In the genomic region with DNA sequence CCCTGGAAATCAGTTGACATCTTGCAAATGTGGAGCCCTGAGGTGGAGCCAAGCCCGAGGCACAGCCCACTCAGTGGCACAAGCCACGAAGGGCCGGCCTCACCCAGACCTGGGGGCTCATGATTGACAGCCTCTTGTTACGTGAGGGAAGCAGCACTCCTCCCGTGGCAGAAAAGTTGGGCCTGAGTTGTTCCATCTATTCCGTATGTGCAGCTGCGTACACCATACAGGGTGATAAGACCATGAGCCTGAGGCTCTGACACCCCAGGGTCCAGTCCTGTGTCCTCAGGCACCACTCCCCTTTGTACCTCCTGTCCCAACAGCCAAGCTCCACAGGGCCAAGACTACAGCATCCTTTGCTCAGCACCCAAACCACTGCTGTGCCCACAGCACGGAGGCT, we compare ENCODE assay signal across 31 cellular contexts. TPM values are rescaled to one million over a fixed set of nuclear protein-coding genes. Genes with fewer than 3 reads are reported as not detected.
"Had no signal": no experiment of that assay in that cellular context is flagged by ENCODE, and none has a peak within 500 bp of the region (broad histone marks: within the 10 kb centered on the region; RNA-seq: fewer than 3 reads in every experiment).

No MANE protein-coding gene starts in this region.

- ATAC-seq: effector memory CD8-positive, alpha-beta T cell; gastrocnemius medialis; left cardiac atrium; naive thymus-derived CD4-positive, alpha-beta T cell; T-helper 17 cell had no signal

- H3K4me3 Mint-ChIP-seq: activated naive CD4-positive, alpha-beta T cell treated with anti-CD3 and anti-CD28 coated beads, Interleukin-2, amount 10 ng/mL, durations not matched to agents 7 days and 5 days; activated naive CD8-positive, alpha-beta T cell treated with anti-CD3 and anti-CD28 coated beads, Interleukin-2, amount 10 ng/mL, durations not matched to agents 7 days and 5 days; brain; effector memory CD8-positive, alpha-beta T cell; mesothelial cell of epicardium; naive thymus-derived CD4-positive, alpha-beta T cell; neural crest cell; T-helper 17 cell; WTC11 had no signal

- H3K36me3 ChIP-seq: ascending aorta, cardiac muscle cell, gastrocnemius medialis, suprapubic skin, tibial artery had no signal

- H3K27ac Mint-ChIP-seq: activated naive CD4-positive, alpha-beta T cell treated with anti-CD3 and anti-CD28 coated beads, Interleukin-2, amount 10 ng/mL, durations not matched to agents 7 days and 5 days; activated naive CD8-positive, alpha-beta T cell treated with anti-CD3 and anti-CD28 coated beads, Interleukin-2, amount 10 ng/mL, durations not matched to agents 7 days and 5 days; brain; effector memory CD8-positive, alpha-beta T cell; mesothelial cell of epicardium; naive thymus-derived CD4-positive, alpha-beta T cell; T-helper 17 cell; WTC11 had no signal

- H3K27me3 ChIP-seq: ascending aorta, cardiac muscle cell, gastrocnemius medialis, suprapubic skin had no signal

- H3K27ac ChIP-seq: ascending aorta, cardiac muscle cell, coronary artery, dorsolateral prefrontal cortex, gastrocnemius medialis, suprapubic skin, tibial artery had no signal

- H3K4me1 Mint-ChIP-seq: activated naive CD4-positive, alpha-beta T cell treated with anti-CD3 and anti-CD28 coated beads, Interleukin-2, amount 10 ng/mL, durations not matched to agents 7 days and 5 days; brain; mesothelial cell of epicardium; neural crest cell; WTC11 had no signal

- H3K4me3 ChIP-seq: ascending aorta, cardiac muscle cell, coronary artery, dorsolateral prefrontal cortex, gastrocnemius medialis, suprapubic skin, tibial artery had no signal

- H3K27me3 Mint-ChIP-seq: activated naive CD8-positive, alpha-beta T cell treated with anti-CD3 and anti-CD28 coated beads, Interleukin-2, amount 10 ng/mL, durations not matched to agents 7 days and 5 days; brain; effector memory CD8-positive, alpha-beta T cell; naive thymus-derived CD4-positive, alpha-beta T cell; T-helper 17 cell had no signal

- H3K9me3 Mint-ChIP-seq: activated naive CD4-positive, alpha-beta T cell treated with anti-CD3 and anti-CD28 coated beads, Interleukin-2, amount 10 ng/mL, durations not matched to agents 7 days and 5 days; activated naive CD8-positive, alpha-beta T cell treated with anti-CD3 and anti-CD28 coated beads, Interleukin-2, amount 10 ng/mL, durations not matched to agents 7 days and 5 days; brain; effector memory CD8-positive, alpha-beta T cell; mesothelial cell of epicardium; neural crest cell; WTC11 had no signal

- DNase-seq: activated CD8-positive, alpha-beta memory T cell treated with anti-CD3 and anti-CD28 coated beads for 24 hours; activated gamma-delta T cell; activated naive CD4-positive, alpha-beta T cell treated with anti-CD3 and anti-CD28 coated beads, Interleukin-2, amount 10 ng/mL, durations not matched to agents 7 days and 5 days; activated naive CD8-positive, alpha-beta T cell treated with anti-CD3 and anti-CD28 coated beads, Interleukin-2, amount 10 ng/mL, durations not matched to agents 7 days and 5 days; activated T-cell treated with anti-CD3 and anti-CD28 coated beads, Interleukin-2, amount 50 U/mL, for 1 hour; dorsolateral prefrontal cortex; effector memory CD8-positive, alpha-beta T cell; erythroblast; gastrocnemius medialis; glutamatergic neuron; left cardiac atrium; naive thymus-derived CD4-positive, alpha-beta T cell; stimulated activated CD4-positive, alpha-beta T cell treated with anti-CD3 and anti-CD28 coated beads, Interleukin-15, amount 100 ng/mL, for 24 hours; stimulated activated CD4-positive, alpha-beta T cell treated with anti-CD3 and anti-CD28 coated beads, Interleukin-2, amount 100 ng/mL, for 24 hours; stimulated activated naive CD4-positive, alpha-beta T cell; T-helper 17 cell; T1000; tibial artery had no signal

- H3K9me3 ChIP-seq: ascending aorta, gastrocnemius medialis, suprapubic skin, tibial artery had no signal

- H3K4me1 ChIP-seq: ascending aorta, gastrocnemius medialis, suprapubic skin, tibial artery had no signal

- H3K36me3 Mint-ChIP-seq: activated naive CD4-positive, alpha-beta T cell treated with anti-CD3 and anti-CD28 coated beads, Interleukin-2, amount 10 ng/mL, durations not matched to agents 7 days and 5 days; activated naive CD8-positive, alpha-beta T cell treated with anti-CD3 and anti-CD28 coated beads, Interleukin-2, amount 10 ng/mL, durations not matched to agents 7 days and 5 days; brain; mesothelial cell of epicardium; naive thymus-derived CD4-positive, alpha-beta T cell; WTC11 had no signal

RNA-seq across cellular contexts. Expression of a gene that starts 1.9 kb away (rescaled TPM):
- total RNA-seq: activated naive CD8-positive, alpha-beta T cell treated with anti-CD3 and anti-CD28 coated beads, Interleukin-2, amount 10 ng/mL, durations not matched to agents 7 days and 5 days; cardiac muscle cell; lower leg skin; mesothelial cell of epicardium; naive thymus-derived CD4-positive, alpha-beta T cell; neural crest cell; osteoblast; posterior vena cava; T-helper 17 cell; ureter had no signal
- polyA plus RNA-seq: cardiac muscle cell; keratinocyte; naive thymus-derived CD4-positive, alpha-beta T cell had no signal

RNA-seq across cellular contexts. Expression of a gene that starts 4.9 kb away (rescaled TPM):
- total RNA-seq: activated naive CD8-positive, alpha-beta T cell treated with anti-CD3 and anti-CD28 coated beads, Interleukin-2, amount 10 ng/mL, durations not matched to agents 7 days and 5 days; cardiac muscle cell; lower leg skin; mesothelial cell of epicardium; neural crest cell; osteoblast; T-helper 17 cell had no signal
- polyA plus RNA-seq: keratinocyte; naive thymus-derived CD4-positive, alpha-beta T cell had no signal
